11 cellular contexts compared by ENCODE assay signal in the genomic region with DNA sequence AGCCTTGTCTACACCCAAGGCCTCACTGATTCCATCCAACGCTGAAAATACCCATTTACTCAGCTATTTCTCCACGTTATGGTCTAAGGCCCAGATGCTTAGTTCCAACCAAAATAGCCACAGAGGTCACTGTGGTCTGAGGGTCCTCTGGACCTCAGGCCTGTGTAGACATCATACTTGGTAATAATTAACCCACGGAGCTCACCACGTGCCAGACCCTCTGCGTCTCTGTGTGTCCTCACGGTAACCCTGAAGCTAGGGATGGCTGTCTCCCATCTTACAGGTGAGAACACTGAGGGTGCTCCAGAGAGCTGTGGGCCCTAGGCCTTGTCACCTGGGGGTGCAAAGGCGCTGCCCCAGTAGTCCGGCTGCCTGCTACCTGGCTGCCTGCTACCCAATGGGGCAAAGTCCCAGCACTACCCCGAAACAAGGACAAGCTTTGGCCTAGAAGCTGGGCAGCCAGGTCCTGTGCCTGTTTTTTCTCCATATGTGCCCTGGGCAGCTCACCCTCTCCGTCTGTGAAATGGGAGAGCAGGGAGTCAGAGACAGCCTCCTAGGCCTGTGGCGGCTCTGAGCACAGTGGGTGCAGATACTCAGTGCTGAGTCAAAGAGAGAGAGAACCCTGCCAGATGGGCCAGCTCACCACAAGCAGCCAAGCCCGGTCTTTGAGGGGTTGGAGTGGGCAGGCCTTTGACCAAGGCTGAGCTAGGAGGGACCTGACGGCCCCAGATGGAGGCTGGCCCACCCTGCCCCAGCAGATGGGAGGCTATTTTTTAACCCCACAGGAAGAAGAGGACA. TPM values are rescaled to one million over a fixed set of nuclear protein-coding genes. Genes with fewer than 3 reads are reported as not detected.
DNase-seq lines count a peak whose midpoint lies in the region; ATAC-seq and TF ChIP-seq lines count a peak whose summit lies in the region.
"Had no signal": no experiment of that assay in that cellular context is flagged by ENCODE, and none has a peak within 500 bp of the region (broad histone marks: within the 10 kb centered on the region; RNA-seq: fewer than 3 reads in every experiment).

No MANE protein-coding gene starts in this region.

- H2BK120ac ChIP-seq in neuronal stem cell (ENCODE audit: low read depth, low read length) = no peak overlapping the region

- CTCF ChIA-PET in SK-N-SH (lab: Yijun Ruan, JAX) = interaction anchor here (0.6 to 1.5 kb wide), 7 partner anchors 14 to 258 kb away, joined by 3 to 6 read pairs (median 4); no protein-coding TSS in a partner anchor

- H3K9me3 ChIP-seq in SK-N-SH (no peaks in the 10 kb centered on the region), neuronal stem cell (replicated peaks in 1 of 2; ENCODE audit: control insufficient read depth in 2 of 2, insufficient read depth in 1 of 2, low read depth in 1 of 2, low read length in 2 of 2) (no peaks in the 10 kb centered on the region), transverse colon (no peaks in the 10 kb centered on the region)

- H2BK5ac ChIP-seq in neuronal stem cell (ENCODE audit: low read length) = no peak overlapping the region

- intact Hi-C loops in transverse colon (cut with DNase I; ENCODE audit: low total_unique reads) = no loop called here

- H3K27ac ChIP-seq in SK-N-SH (ENCODE audit: low read depth in 2 of 2, low read length in 1 of 2) (no peak overlapping the region), neuronal stem cell (replicated peaks; ENCODE audit: low read length) (no peak overlapping the region), transverse colon (no peak overlapping the region)
- H3K27ac ChIP-seq: KMS-11, VCaP had no signal

- H2BK15ac ChIP-seq in neuronal stem cell (ENCODE audit: low read length) = peak overlapping the region; percentile 31

- no peak for TF ChIP-seq CTCF in SK-N-SH (IDR thresholded peaks at IDR 0.05)
- TF ChIP-seq CTCF in transverse colon (IDR thresholded peaks at IDR 0.05) = no peak

- POLR2A ChIA-PET in SK-N-SH (lab: Yijun Ruan, JAX) = no interaction called here

- no peaks in the 10 kb centered on the region for H3K79me1 ChIP-seq in neuronal stem cell (ENCODE audit: low read depth, low read length)

- no peak overlapping the region for H4K8ac ChIP-seq in neuronal stem cell (ENCODE audit: low read depth, low read length)

- H3K36me3 ChIP-seq in SK-N-SH (replicated peaks in 1 of 2; ENCODE audit: control insufficient read depth in 1 of 2, insufficient read depth in 2 of 2, low read length in 1 of 2) = no peaks in the 10 kb centered on the region
- H3K36me3 ChIP-seq in neuronal stem cell (replicated peaks in 1 of 2; ENCODE audit: control insufficient read depth in 2 of 2, insufficient read depth in 2 of 2, low read length in 2 of 2) = no peaks in the 10 kb centered on the region
- no peaks in the 10 kb centered on the region for H3K36me3 ChIP-seq in transverse colon

- peak; percentile 34; the same call in 2 of the 3 replicates for ATAC-seq in SK-N-SH treated with all-trans-retinoic acid at 6 μM for 48 hours
- peak; percentile 85 for ATAC-seq in GM21619 (IDR thresholded peaks at IDR 0.05; ENCODE audit: unreplicated experiment)
- ATAC-seq in HG03571 (IDR thresholded peaks at IDR 0.05; ENCODE audit: unreplicated experiment) = peak; percentile 74

- DNase-seq in SK-N-SH (no peak), neuronal stem cell (ENCODE audit: low spot score) (no peak), SHP77 (lab: John Stamatoyannopoulos, UW) (no peak), DMS53 (lab: John Stamatoyannopoulos, UW) (no peak), transverse colon (no peak)
- DNase-seq: foreskin fibroblast had no signal

- no peak for TF ChIP-seq POLR2A in transverse colon (IDR thresholded peaks at IDR 0.05)

- no peaks in the 10 kb centered on the region for H3F3A ChIP-seq in SK-N-SH (replicated peaks; ENCODE audit: insufficient read depth)

- H3K23ac ChIP-seq in neuronal stem cell (ENCODE audit: low read depth, low read length, poor library complexity) = no peak overlapping the region

- H3K9ac ChIP-seq in SK-N-SH (no peak overlapping the region), neuronal stem cell (ENCODE audit: low read depth, low read length, poor library complexity) (no peak overlapping the region)
- H3K9ac ChIP-seq: KMS-11 had no signal

- H2AFZ ChIP-seq in SK-N-SH (ENCODE audit: low read depth) = no peak overlapping the region
- no peak overlapping the region for H2AFZ ChIP-seq in neuronal stem cell (ENCODE audit: low read length)

- no peak overlapping the region for H3K14ac ChIP-seq in neuronal stem cell (ENCODE audit: low read length)

- TF ChIP-seq EP300 in SK-N-SH (IDR thresholded peaks at IDR 0.05; ENCODE audit: borderline replicate concordance in 1 of 2, low read depth in 1 of 2, low read length in 1 of 2) (no peak), transverse colon (IDR thresholded peaks at IDR 0.05; ENCODE audit: low read depth) (no peak)

- WGBS in SK-N-SH (ENCODE audit: low lambda C conversion rate) = 81% methylated on average over 8 of the region's 13 CpGs
- no CpG with 5 or more reads among the region's 13 CpGs for WGBS in neuronal stem cell (ENCODE audit: extremely low coverage in 2 of 2, insufficient read length in 2 of 2, insufficient replicate concordance in 1 of 2), 2 donors
- WGBS in transverse colon (ENCODE audit: low coverage in 1 of 2), 2 donors = 40 to 67% methylated on average over 1 to 10 of the region's 13 CpGs

- H3K4me1 ChIP-seq in SK-N-SH (ENCODE audit: control insufficient read depth in 1 of 2, insufficient read depth in 2 of 2, low read depth in 1 of 2, low read length in 1 of 2) (no peaks in the 10 kb centered on the region), neuronal stem cell (ENCODE audit: control insufficient read depth in 2 of 2, insufficient read depth in 1 of 2, low read depth in 1 of 2, low read length in 2 of 2) (peaks cover 0 to 4% of the 10 kb centered on the region in 2 donors), transverse colon (no peaks in the 10 kb centered on the region)

- H3K4me2 ChIP-seq in SK-N-SH (no peak overlapping the region), neuronal stem cell (ENCODE audit: insufficient read depth, low read length, poor library complexity, severe bottlenecking) (no peak overlapping the region)
- H3K4me2 ChIP-seq: KMS-11 had no signal

- no peak overlapping the region for H2BK12ac ChIP-seq in neuronal stem cell (ENCODE audit: low read length)

- no peaks in the 10 kb centered on the region for H3K79me2 ChIP-seq in SK-N-SH (ENCODE audit: insufficient read depth)

- no peaks in the 10 kb centered on the region for H4K20me1 ChIP-seq in SK-N-SH (ENCODE audit: insufficient read depth)

- no peak overlapping the region for H2AK5ac ChIP-seq in neuronal stem cell (ENCODE audit: low read depth, low read length)

- TF ChIP-seq RAD21 in SK-N-SH (IDR thresholded peaks at IDR 0.05; ENCODE audit: low read length) = no peak

- in situ Hi-C loops in transverse colon (cut with MboI; ENCODE audit: low pct_ligation_motif_present in 1 of 4, low pct_unique_long_range_greater_than_20kb in 1 of 4, low sequenced_read_pairs in 3 of 4) = loop anchor here in 2 of 4 donors (25.0 kb wide), 1 partner anchor 90 kb away; no protein-coding TSS in a partner anchor

- H3K27me3 ChIP-seq in SK-N-SH (ENCODE audit: insufficient read depth) (no peaks in the 10 kb centered on the region; the same call in 1 of the 2 replicates), neuronal stem cell (ENCODE audit: control insufficient read depth in 3 of 3, insufficient read depth in 3 of 3, low read depth in 1 of 3, low read length in 3 of 3) (peaks cover 0 to 25% (median 0%) of the 10 kb centered on the region in 3 experiments), transverse colon (peaks cover 6% of the 10 kb centered on the region)

- no peak overlapping the region for H3K4me3 ChIP-seq in SK-N-SH (ENCODE audit: low read depth in 2 of 2, low read length in 1 of 2)
- H3K4me3 ChIP-seq in neuronal stem cell (ENCODE audit: low read length in 2 of 2) = no peak overlapping the region
- no peak overlapping the region for H3K4me3 ChIP-seq in transverse colon

- no peak overlapping the region for H3K18ac ChIP-seq in neuronal stem cell (ENCODE audit: low read length)

- H4K91ac ChIP-seq in neuronal stem cell (ENCODE audit: low read depth, low read length, poor library complexity) = no peak overlapping the region

- H3K4ac ChIP-seq in neuronal stem cell (ENCODE audit: low read length) = no peak overlapping the region

- H3K9me2 ChIP-seq in SK-N-SH = no peaks in the 10 kb centered on the region

TF ChIP-seq in SK-N-SH treated with all-trans-retinoic acid at 6 μM for 48 hours, 23 proteins besides CTCF, POLR2A, EP300 and RAD21 (continues in another document):
- TF ChIP-seq PPARA (CRISPR knock-in tag; IDR thresholded peaks at IDR 0.05; ENCODE audit: borderline replicate concordance) (no peak), CSDC2 (CRISPR knock-in tag; IDR thresholded peaks at IDR 0.05) (no peak), ZFP3 (CRISPR knock-in tag; IDR thresholded peaks at IDR 0.05) (no peak), TOX (CRISPR knock-in tag; IDR thresholded peaks at IDR 0.05; ENCODE audit: borderline replicate concordance) (no peak), ZC3H10 (CRISPR knock-in tag; IDR thresholded peaks at IDR 0.05) (no peak), ARNTL (CRISPR knock-in tag; IDR thresholded peaks at IDR 0.05; ENCODE audit: borderline replicate concordance, low read depth) (no peak), ZNF70 (CRISPR knock-in tag; IDR thresholded peaks at IDR 0.05) (no peak), ESRRG (CRISPR knock-in tag; IDR thresholded peaks at IDR 0.05) (no peak), OSR1 (CRISPR knock-in tag; IDR thresholded peaks at IDR 0.05) (no peak)

TF ChIP-seq in SK-N-SH, 30 proteins besides CTCF, POLR2A, EP300 and RAD21 (continues in another document):
- TF ChIP-seq, protein P1, sequence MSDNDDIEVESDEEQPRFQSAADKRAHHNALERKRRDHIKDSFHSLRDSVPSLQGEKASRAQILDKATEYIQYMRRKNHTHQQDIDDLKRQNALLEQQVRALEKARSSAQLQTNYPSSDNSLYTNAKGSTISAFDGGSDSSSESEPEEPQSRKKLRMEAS (IDR thresholded peaks at IDR 0.05; ENCODE audit: low read depth) = no peak
- TF ChIP-seq SMC3 (IDR thresholded peaks at IDR 0.05; ENCODE audit: low read depth, low read length) (no peak), TAF1 (IDR thresholded peaks at IDR 0.05; ENCODE audit: borderline replicate concordance, low read depth, low read length) (no peak), MEF2A (IDR thresholded peaks at IDR 0.05; ENCODE audit: borderline replicate concordance, low read depth) (no peak), FOXJ3 (CRISPR knock-in tag; IDR thresholded peaks at IDR 0.05) (no peak), GABPA (IDR thresholded peaks at IDR 0.05; ENCODE audit: low read depth) (no peak), ELF1 (IDR thresholded peaks at IDR 0.05) (no peak), NRF1 (IDR thresholded peaks at IDR 0.05; ENCODE audit: low read depth, low read length) (no peak), POLR2AphosphoS5 (IDR thresholded peaks at IDR 0.05; ENCODE audit: low read depth, low read length) (no peak), CHD2 (IDR thresholded peaks at IDR 0.05; ENCODE audit: low read length, partially characterized antibody) (no peak), GATA2 (CRISPR knock-in tag; IDR thresholded peaks at IDR 0.05) (no peak)

RNA-seq across cellular contexts. Expression of gene RUNX3, which starts 17.0 kb away (rescaled TPM):
- not detected in 2 replicates for polyA plus RNA-seq in SK-N-SH (2012; rRNA removed)
- polyA plus RNA-seq in SK-N-SH (2012; cell fraction: cytosol; rRNA removed) = not detected in 2 replicates
- polyA plus RNA-seq in SK-N-SH (2012; cell fraction: nucleus; rRNA removed) = not detected in 2 replicates
- 0.15 TPM for polyA plus RNA-seq in neuronal stem cell (2013, experiment 1 of 2)
- polyA plus RNA-seq in neuronal stem cell (2013, experiment 2 of 2) = 0.25 TPM
- 1 to 10 TPM; 1.5 to 4.8 (median 3.4) TPM for total RNA-seq in transverse colon

Comparison
In these comparisons a context has a peak if more than half of its experiments do, and no peak if none do; other contexts are left out.
1. ATAC-seq: peak in every context shown above with its lines; median percentile 85 in GM21619; 74 in HG03571; 34 in SK-N-SH treated with all-trans-retinoic acid at 6 μM for 48 hours.